ENCODE assay signal across 8 cellular contexts in the genomic region with DNA sequence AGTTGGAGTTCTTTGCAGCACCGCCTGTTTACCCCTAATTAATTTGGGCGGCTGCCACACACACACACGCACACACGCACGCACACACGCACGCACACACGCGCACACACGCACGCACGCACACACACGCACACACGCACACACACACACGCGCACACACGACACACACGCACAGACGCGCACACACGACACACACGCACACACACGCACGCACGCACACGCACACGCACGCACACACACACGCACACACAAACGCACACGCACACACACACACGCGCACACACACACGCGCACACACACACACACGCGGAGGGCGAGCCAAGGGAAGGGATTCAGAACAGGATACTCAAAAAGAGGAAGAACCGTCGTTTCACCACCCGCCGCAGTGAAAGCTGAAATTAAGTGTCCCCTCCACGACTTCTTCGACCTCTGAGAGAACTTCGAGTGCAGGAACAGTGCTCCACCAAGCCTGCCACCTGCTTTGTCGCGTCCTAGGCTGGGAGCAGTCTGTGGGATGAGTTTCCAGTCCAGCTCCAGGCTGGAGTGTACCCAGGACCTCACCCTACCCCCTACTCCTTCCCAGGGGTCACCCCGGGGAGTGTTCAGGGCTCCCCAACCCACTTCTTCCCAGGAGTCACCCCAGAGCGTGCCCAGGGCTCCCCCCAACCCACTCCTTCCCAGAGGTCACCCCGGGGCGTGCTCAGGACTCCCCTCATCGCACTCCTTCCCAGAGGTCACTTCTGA. TPM values are rescaled to one million over a fixed set of nuclear protein-coding genes. Genes with fewer than 3 reads are reported as not detected.
DNase-seq lines count a peak whose midpoint lies in the region; ATAC-seq and TF ChIP-seq lines count a peak whose summit lies in the region.

No MANE protein-coding gene starts in this region.

- H3K36me3 ChIP-seq in MG63 (peaks cover 3% of the 10 kb centered on the region; the same call in 1 of the 2 replicates), parathyroid adenoma (ENCODE audit: control insufficient read depth, insufficient read depth, low read length) (no peaks in the 10 kb centered on the region)

- peaks cover 7% of the 10 kb centered on the region for H3K4me1 ChIP-seq in parathyroid adenoma

- H3K27ac ChIP-seq in parathyroid adenoma = no peak overlapping the region

- peaks cover 84% of the 10 kb centered on the region for H3K4me1 Mint-ChIP-seq in activated T-cell treated with anti-CD3 and anti-CD28 coated beads, Interleukin-2, amount 50 U/mL, for 72 hours (ENCODE audit: low read depth)

- H3K4me2 ChIP-seq in parathyroid adenoma (ENCODE audit: low read length) = peak overlapping the region; percentile 100

- no peaks in the 10 kb centered on the region for H3K27me3 Mint-ChIP-seq in activated T-cell treated with anti-CD3 and anti-CD28 coated beads, Interleukin-2, amount 50 U/mL, for 72 hours (ENCODE audit: low read depth)

- intact Hi-C loops in Right ventricle myocardium inferior (cut with DNase I) = loop anchor here (10.0 kb wide), 1 partner anchor 330 kb away; a partner anchor contains a TSS

- H3K27me3 ChIP-seq in MG63 = no peaks in the 10 kb centered on the region
- H3K27me3 ChIP-seq in parathyroid adenoma (ENCODE audit: control insufficient read depth, insufficient read depth, low read length) = no peaks in the 10 kb centered on the region

- H3K9me3 Mint-ChIP-seq in activated T-cell treated with anti-CD3 and anti-CD28 coated beads, Interleukin-2, amount 50 U/mL, for 72 hours = no peaks in the 10 kb centered on the region

- peak overlapping the region; percentile 80 for H3K4me3 ChIP-seq in MG63
- peak overlapping the region; percentile 88 for H3K4me3 ChIP-seq in parathyroid adenoma (ENCODE audit: low read depth, low read length)

- peak overlapping the region; percentile 70 for H3K27ac Mint-ChIP-seq in activated T-cell treated with anti-CD3 and anti-CD28 coated beads, Interleukin-2, amount 50 U/mL, for 72 hours

- H3K36me3 Mint-ChIP-seq in activated T-cell treated with anti-CD3 and anti-CD28 coated beads, Interleukin-2, amount 50 U/mL, for 72 hours (ENCODE audit: insufficient read depth in 2 of 2) = peaks cover 0 to 2% of the 10 kb centered on the region in 2 donors

- no peaks in the 10 kb centered on the region for H3K79me2 ChIP-seq in parathyroid adenoma

- H3K4me3 Mint-ChIP-seq in activated T-cell treated with anti-CD3 and anti-CD28 coated beads, Interleukin-2, amount 50 U/mL, for 72 hours = peak overlapping the region; percentile 84 to 94

- peak; percentile 6 for DNase-seq in COLO668 (lab: John Stamatoyannopoulos, UW; ENCODE audit: unreplicated experiment)
- DNase-seq in MG63 = peak; percentile 6
- DNase-seq in activated T-cell treated with anti-CD3 and anti-CD28 coated beads, Interleukin-2, amount 50 U/mL, for 72 hours = peak; percentile 26 to 31
- DNase-seq in Right ventricle myocardium inferior (ENCODE audit: missing footprints) = peak; percentile 87
- DNase-seq in cerebellum (ENCODE audit: low spot score) = no peak

- ATAC-seq in activated T-cell treated with anti-CD3 and anti-CD28 coated beads, Interleukin-2, amount 50 U/mL, for 72 hours (replicated peaks in 1 of 2) = no peak
- ATAC-seq in Right ventricle myocardium inferior = no peak
- no peak for ATAC-seq in GM18870 (IDR thresholded peaks at IDR 0.05; ENCODE audit: unreplicated experiment)
- no peak for ATAC-seq in HG03196 (IDR thresholded peaks at IDR 0.05; ENCODE audit: unreplicated experiment)

- H3K9me3 ChIP-seq in MG63 (no peaks in the 10 kb centered on the region), parathyroid adenoma (ENCODE audit: control insufficient read depth, low read length) (no peaks in the 10 kb centered on the region)

- peak overlapping the region; percentile 1 for H3K9ac ChIP-seq in parathyroid adenoma

- TF ChIP-seq CTCF in parathyroid adenoma (IDR thresholded peaks at IDR 0.05) = no peak

- H2AFZ ChIP-seq in parathyroid adenoma = peak overlapping the region; percentile 100

RNA-seq across cellular contexts. Expression of a gene that starts 1.1 kb away (rescaled TPM):
- 31.6 and 32.1 TPM in 2 replicates for total RNA-seq in MG63 (2014; rRNA removed; shearing (Covaris generic); ENCODE audit: low replicate concordance)
- 10 to 100 TPM; 44.3 to 46.3 TPM for total RNA-seq in activated T-cell treated with anti-CD3 and anti-CD28 coated beads, Interleukin-2, amount 50 U/mL, for 72 hours
- total RNA-seq in Right ventricle myocardium inferior = 16.4 TPM
- 15.4 TPM for total RNA-seq in cerebellum

RNA-seq across cellular contexts. Expression of a gene that starts 43.9 kb away (rescaled TPM):
- 18.3 and 33.0 TPM in 2 replicates for total RNA-seq in MG63 (2014; rRNA removed; shearing (Covaris generic); ENCODE audit: low replicate concordance)
- total RNA-seq in activated T-cell treated with anti-CD3 and anti-CD28 coated beads, Interleukin-2, amount 50 U/mL, for 72 hours = 10 to 100 TPM; 17.9 to 20.7 TPM
- total RNA-seq in Right ventricle myocardium inferior = 10.8 TPM
- 36.0 TPM for total RNA-seq in cerebellum
